9 cellular contexts compared by ENCODE assay signal in genomic region chr20:59358793-59359192, GRCh38. TPM values are rescaled to one million over a fixed set of nuclear protein-coding genes. Genes with fewer than 3 reads are reported as not detected.
A peak's percentile ranks its signal among the peaks of the same experiment; 100 is the strongest.
DNase-seq lines count a peak whose midpoint lies in the region; ATAC-seq, FAIRE-seq and TF ChIP-seq lines count a peak whose summit lies in the region.
"Not testable (repeated sequence)": the region's sequence is repeated elsewhere in the genome, so short reads cannot be mapped to it uniquely, and the experiment has no call there.
"Had no signal": no experiment of that assay in that cellular context is flagged by ENCODE, and none has a peak within 500 bp of the region (broad histone marks: within the 10 kb centered on the region; RNA-seq: fewer than 3 reads in every experiment).

No MANE protein-coding gene starts in this region.

- not testable (repeated sequence) for ATAC-seq in GM12878
- ATAC-seq in memory B cell (ENCODE audit: low read depth): peak; percentile 43
- peak; percentile 21 for ATAC-seq in stimulated activated memory B cell treated with anti-CD40 and anti-IgM and Interleukin-4, amounts not matched to agents 10 μg/mL and 1 μg/mL and 100 μg/mL, for 72 hours

- H3K79me2 ChIP-seq in GM12878 (ENCODE audit: control insufficient read depth, insufficient read depth, low read length): not testable (repeated sequence)

- not testable (repeated sequence) for TF ChIP-seq RAD21 in GM12878 (IDR thresholded peaks at IDR 0.05; ENCODE audit: insufficient read depth, low read depth, low read length)

- CTCF ChIA-PET in GM12878 (lab: Yijun Ruan, JAX): not testable (repeated sequence)

- H3K4me3 Mint-ChIP-seq in memory B cell; stimulated activated memory B cell treated with anti-CD40 and anti-IgM and Interleukin-4, amounts not matched to agents 10 μg/mL and 1 μg/mL and 100 μg/mL, for 72 hours: not testable (repeated sequence)

- not testable (repeated sequence) for TF ChIP-seq EP300 in GM12878 (IDR thresholded peaks at IDR 0.05; ENCODE audit: borderline replicate concordance in 1 of 2, control insufficient read depth in 1 of 2, low read depth in 2 of 2, low read length in 2 of 2)

- H3K36me3 Mint-ChIP-seq in memory B cell; stimulated activated memory B cell treated with anti-CD40 and anti-IgM and Interleukin-4, amounts not matched to agents 10 μg/mL and 1 μg/mL and 100 μg/mL, for 72 hours: not testable (repeated sequence)

- intact Hi-C loops in GM12878 (cut with micrococcal nuclease; ENCODE audit: unreplicated experiment); esophagus squamous epithelium (cut with DNase I): not testable (repeated sequence)

- TF ChIP-seq CTCF in GM12878 (IDR thresholded peaks at IDR 0.05 in 2 of 3, conservative IDR thresholded peaks at IDR 0.05 in 1 of 3; ENCODE audit: control insufficient read depth in 2 of 3, extremely low read depth in 1 of 3, insufficient read depth in 1 of 3, low read depth in 3 of 3, low read length in 3 of 3); esophagus squamous epithelium (IDR thresholded peaks at IDR 0.05): not testable (repeated sequence)

- FAIRE-seq in GM19239 (lab: Jason Lieb, UNC) (peak; percentile 31), GM12878 (lab: Jason Lieb, UNC) (peak; percentile 86)

- H3K27me3 Mint-ChIP-seq in memory B cell: not testable (repeated sequence)
- H3K27me3 Mint-ChIP-seq in stimulated activated memory B cell treated with anti-CD40 and anti-IgM and Interleukin-4, amounts not matched to agents 10 μg/mL and 1 μg/mL and 100 μg/mL, for 72 hours: peaks cover 32% of the 10 kb centered on the region

- in situ Hi-C loops in GM12878 (cut with MboI): not testable (repeated sequence)

- H3K27me3 ChIP-seq in BLaER1 treated with 17β-estradiol and CSF1 and Interleukin-3, amounts not matched to agents 10 nM and 100 nM; GM12878 (replicated peaks in 1 of 2; ENCODE audit: control insufficient read depth in 2 of 2, insufficient read depth in 2 of 2, low read length in 1 of 2): not testable (repeated sequence)
- peaks cover 0 to 48% (median 0%) of the 10 kb centered on the region in 4 donors for H3K27me3 ChIP-seq in esophagus squamous epithelium

- H3K27ac ChIP-seq in BLaER1 treated with 17β-estradiol and CSF1 and Interleukin-3, amounts not matched to agents 10 nM and 100 nM; GM12878 (ENCODE audit: control insufficient read depth, insufficient read depth): not testable (repeated sequence)
- H3K27ac ChIP-seq in esophagus squamous epithelium: peak overlapping the region in 3 of 4 donors; percentile 20 to 57 (median 47)

- peak overlapping the region; percentile 24 to 67 (median 60); a peak in 20 of 22 replicates for H3K4me2 ChIP-seq in BLaER1 treated with 17β-estradiol and CSF1 and Interleukin-3, amounts not matched to agents 10 nM and 100 nM
- not testable (repeated sequence) for H3K4me2 ChIP-seq in GM12878 (ENCODE audit: control insufficient read depth, insufficient read depth)

- 0% methylated on average over 1 of the region's 9 CpGs for WGBS in GM12878 (ENCODE audit: insufficient coverage, insufficient replicate concordance, low lambda C conversion rate, missing lambda C conversion rate)
- no CpG with 5 or more reads among the region's 9 CpGs for WGBS in esophagus squamous epithelium, 2 donors

- not testable (repeated sequence) for TF ChIP-seq POLR2A in GM12878 (IDR thresholded peaks at IDR 0.05; ENCODE audit: low read depth, low read length); esophagus squamous epithelium (IDR thresholded peaks at IDR 0.05)

- H3K36me3 ChIP-seq in BLaER1 treated with 17β-estradiol and CSF1 and Interleukin-3, amounts not matched to agents 10 nM and 100 nM; GM12878 (ENCODE audit: control insufficient read depth in 2 of 2, insufficient read depth in 2 of 2, low read length in 1 of 2); esophagus squamous epithelium: not testable (repeated sequence)

- H3K4me1 Mint-ChIP-seq in memory B cell; stimulated activated memory B cell treated with anti-CD40 and anti-IgM and Interleukin-4, amounts not matched to agents 10 μg/mL and 1 μg/mL and 100 μg/mL, for 72 hours: not testable (repeated sequence)

- H3K9ac ChIP-seq in BLaER1 treated with 17β-estradiol and CSF1 and Interleukin-3, amounts not matched to agents 10 nM and 100 nM; GM12878 (ENCODE audit: control insufficient read depth, insufficient read depth, low read length): not testable (repeated sequence)

- peaks cover 7 to 37% (median 30%) of the 10 kb centered on the region in 10 experiments for H3K4me1 ChIP-seq in BLaER1 treated with 17β-estradiol and CSF1 and Interleukin-3, amounts not matched to agents 10 nM and 100 nM
- not testable (repeated sequence) for H3K4me1 ChIP-seq in GM12878 (ENCODE audit: control insufficient read depth, insufficient read depth, low read length)
- peaks cover 0 to 44% (median 0%) of the 10 kb centered on the region in 3 donors for H3K4me1 ChIP-seq in esophagus squamous epithelium

- H3K9me3 Mint-ChIP-seq in memory B cell; stimulated activated memory B cell treated with anti-CD40 and anti-IgM and Interleukin-4, amounts not matched to agents 10 μg/mL and 1 μg/mL and 100 μg/mL, for 72 hours: not testable (repeated sequence)

- H3K4me3 ChIP-seq in BLaER1 treated with 17β-estradiol and CSF1 and Interleukin-3, amounts not matched to agents 10 nM and 100 nM; GM12878; esophagus squamous epithelium: not testable (repeated sequence)

- RAD21 ChIA-PET in GM12878 (lab: Charles Lee; ENCODE audit: unreplicated experiment): not testable (repeated sequence)

- POLR2A ChIA-PET in GM12878 (lab: Charles Lee): not testable (repeated sequence)

- BruUV-seq in GM12878 (replicated peaks; lab: Mats Ljungman, UMichigan): not testable (repeated sequence)

- not testable (repeated sequence) for H2AFZ ChIP-seq in GM12878 (ENCODE audit: control insufficient read depth, low read depth, low read length)

- DNase-seq in GM19239 (ENCODE audit: insufficient read length, low spot score); GM12878 (ENCODE audit: low read depth, low spot score); esophagus squamous epithelium (lab: John Stamatoyannopoulos, UW); memory B cell (ENCODE audit: low spot score in 2 of 2): not testable (repeated sequence)

- H3K9me3 ChIP-seq in BLaER1 treated with 17β-estradiol and CSF1 and Interleukin-3, amounts not matched to agents 10 nM and 100 nM (replicated peaks in 1 of 11): peaks cover 0 to 16% (median 0%) of the 10 kb centered on the region in 11 experiments; a peak in 6 of 22 replicates
- not testable (repeated sequence) for H3K9me3 ChIP-seq in GM12878 (replicated peaks; ENCODE audit: control insufficient read depth, insufficient read depth, low read length); esophagus squamous epithelium

- H4K20me1 ChIP-seq in BLaER1 treated with 17β-estradiol and CSF1 and Interleukin-3, amounts not matched to agents 10 nM and 100 nM; GM12878 (ENCODE audit: control insufficient read depth, insufficient read depth): not testable (repeated sequence)

- H3K27ac Mint-ChIP-seq in memory B cell; stimulated activated memory B cell treated with anti-CD40 and anti-IgM and Interleukin-4, amounts not matched to agents 10 μg/mL and 1 μg/mL and 100 μg/mL, for 72 hours: not testable (repeated sequence)

- SMC1A ChIA-PET in GM12878 (lab: Charles Lee; ENCODE audit: uncharacterized antibody, unreplicated experiment): not testable (repeated sequence)

RNA-seq across cellular contexts. Expression of gene EDN3, which starts 58.4 kb away (rescaled TPM):
- not detected in 2 replicates for total RNA-seq in GM12878 (2013; cell fraction: nucleolus; rRNA removed)
- total RNA-seq in GM12878 (2014; rRNA removed): not detected in 2 replicates
- total RNA-seq in GM12878 (2014; rRNA removed; fragmentation: Illumina TruSeq; extraction: Trizol): not detected in 2 replicates
- total RNA-seq in GM12878 (2021): not detected in 2 replicates
- not detected for polyA plus RNA-seq in GM12878 (2011; ENCODE audit: low read depth)
- not detected in 2 replicates for polyA plus RNA-seq in GM12878 (2011; rRNA removed)
- not detected in 2 replicates for polyA plus RNA-seq in GM12878 (2011; cell fraction: cytosol; rRNA removed)
- polyA plus RNA-seq in GM12878 (2011; cell fraction: nucleus; rRNA removed): not detected in 2 replicates
- polyA plus RNA-seq in GM12878 (2012): not detected in 2 replicates
- not detected in 2 replicates for polyA plus RNA-seq in GM12878 (2014; fragmentation: Illumina TruSeq; extraction: Trizol)
- not detected for polyA plus RNA-seq in GM12878 (2014; fragmentation: Nextera tagmentation; extraction: Ambion mirVana)
- polyA plus RNA-seq in GM12878 (2014; rRNA removed): not detected in 2 replicates
- polyA plus RNA-seq in GM12878 (2016; fragmentation: Nextera tagmentation; extraction: Ambion mirVana): not detected
- not detected in 2 replicates for polyA minus RNA-seq in GM12878 (2011; rRNA and poly(A)+ RNA removed)
- not detected in 2 replicates for polyA minus RNA-seq in GM12878 (2011; cell fraction: cytosol; rRNA and poly(A)+ RNA removed)
- polyA minus RNA-seq in GM12878 (2011; cell fraction: nucleus; rRNA and poly(A)+ RNA removed): not detected in 2 replicates
- total RNA-seq in esophagus squamous epithelium: 10 to 100 TPM in 2 of 4 donors, 1 to 10 TPM in 2; 7.5 to 65.2 (median 16.6) TPM
- total RNA-seq: GM23248, H4 had no signal
- polyA plus RNA-seq: CD4-positive, CD25-positive, alpha-beta regulatory T cell; GM23248 had no signal

Comparison
In these comparisons a context has a peak if more than half of its experiments do, and no peak if none do; other contexts are left out.
1. RNA of gene EDN3, which starts 58.4 kb away (total RNA-seq): 7.5 to 65.2 TPM in esophagus squamous epithelium; not detected in GM12878; every median in the first group is over 4 times any median in the second.